19 cellular contexts compared by ENCODE assay signal in genomic region chr22:43164636-43165035, GRCh38. TPM values are rescaled to one million over a fixed set of nuclear protein-coding genes. Genes with fewer than 3 reads are reported as not detected.
A peak's percentile ranks its signal among the peaks of the same experiment; 100 is the strongest.
DNase-seq lines count a peak whose midpoint lies in the region; ATAC-seq and TF ChIP-seq lines count a peak whose summit lies in the region.
"Had no signal": no experiment of that assay in that cellular context is flagged by ENCODE, and none has a peak within 500 bp of the region (broad histone marks: within the 10 kb centered on the region; RNA-seq: fewer than 3 reads in every experiment).

No MANE protein-coding gene starts in this region.

- peaks cover 0 to 2% (median 0%) of the 10 kb centered on the region in 7 donors for H3K9me3 Mint-ChIP-seq in CD14-positive monocyte
- H3K9me3 Mint-ChIP-seq: activated T-helper 1 cell treated with anti-CD3 and anti-CD28 coated beads, Interleukin-12 subunit alpha, Interleukin-12 subunit beta, Interleukin-2, Interleukin-4 antibody, amounts not matched to agents 30 ng/mL and 10 ng/mL and 1 ng/mL, durations not matched to agents 14 hours and 24 hours and 36 hours; effector memory CD8-positive, alpha-beta T cell; neural progenitor cell had no signal

- peaks cover 0 to 2% (median 1%) of the 10 kb centered on the region in 3 donors for H3K27me3 Mint-ChIP-seq in CD14-positive monocyte (ENCODE audit: low read depth in 3 of 3)
- H3K27me3 Mint-ChIP-seq: activated naive CD8-positive, alpha-beta T cell; effector memory CD8-positive, alpha-beta T cell had no signal

- no peak for ATAC-seq in Right ventricle myocardium inferior
- ATAC-seq in PC-3, result no peak
- peak; percentile 2 for ATAC-seq in esophagus mucosa
- ATAC-seq in HG03469 (IDR thresholded peaks at IDR 0.05; ENCODE audit: unreplicated experiment), result no peak
- ATAC-seq: effector memory CD8-positive, alpha-beta T cell; SK-N-SH treated with all-trans-retinoic acid at 6 μM for 48 hours had no signal

- peak; percentile 39 for DNase-seq in Right ventricle myocardium inferior (ENCODE audit: missing footprints)
- DNase-seq in cardiac septum (ENCODE audit: low spot score), result no peak
- no peak for DNase-seq in PC-3
- DNase-seq in thyroid gland, result peak; percentile 72
- no peak for DNase-seq in NCI-H128 (lab: John Stamatoyannopoulos, UW; ENCODE audit: unreplicated experiment)
- DNase-seq in CD14-positive monocyte (ENCODE audit: low spot score), result no peak
- DNase-seq: activated CD4-positive, alpha-beta T cell treated with anti-CD3 and anti-CD28 coated beads for 1 hour; effector memory CD8-positive, alpha-beta T cell; head of caudate nucleus; NCI-H187 treated with DMSO at 0.1 percent for 48 hours; stimulated activated CD4-positive, alpha-beta T cell treated with anti-CD3 and anti-CD28 coated beads, Interleukin-4, amount 100 ng/mL, for 24 hours had no signal

- TF ChIP-seq CTCF in PC-3 (conservative IDR thresholded peaks at IDR 0.05; ENCODE audit: low read depth, low read length), result no peak
- TF ChIP-seq CTCF in thyroid gland (IDR thresholded peaks at IDR 0.05), result no peak
- TF ChIP-seq CTCF in CD14-positive monocyte (IDR thresholded peaks at IDR 0.05), result no peak

- CTCF ChIA-PET in PC-3 (lab: Charles Lee), result no interaction called here

- H3K36me3 Mint-ChIP-seq in CD14-positive monocyte, result peaks cover 45 to 86% of the 10 kb centered on the region in 2 donors
- H3K36me3 Mint-ChIP-seq: activated naive CD8-positive, alpha-beta T cell had no signal

- intact Hi-C loops in Right ventricle myocardium inferior (cut with DNase I) (no loop called here), cardiac septum (cut with DNase I) (no loop called here), PC-3 (cut with micrococcal nuclease) (no loop called here), thyroid gland (cut with DNase I) (no loop called here), CD14-positive monocyte (cut with micrococcal nuclease) (no loop called here)

- H3K79me2 ChIP-seq in PC-3 (ENCODE audit: low read length), result no peaks in the 10 kb centered on the region

- H3F3A ChIP-seq in PC-3 (ENCODE audit: low read length, unreplicated experiment), result no peaks in the 10 kb centered on the region

- H3K9ac ChIP-seq in PC-3 (ENCODE audit: low read length), result no peak overlapping the region
- H3K9ac ChIP-seq: neural progenitor cell had no signal

- POLR2A ChIA-PET in PC-3 (lab: Charles Lee; ENCODE audit: unreplicated experiment), result no interaction called here

- WGBS in thyroid gland, 2 donors, result 2 to 18% methylated on average over 10 to 15 of the region's 16 CpGs

- no peak overlapping the region for H2AFZ ChIP-seq in PC-3 (ENCODE audit: low read length)
- H2AFZ ChIP-seq: neural progenitor cell had no signal

- H3K4me3 Mint-ChIP-seq in CD14-positive monocyte, result no peak overlapping the region
- H3K4me3 Mint-ChIP-seq: activated naive CD8-positive, alpha-beta T cell; activated T-helper 1 cell treated with anti-CD3 and anti-CD28 coated beads, Interleukin-12 subunit alpha, Interleukin-12 subunit beta, Interleukin-2, Interleukin-4 antibody, amounts not matched to agents 30 ng/mL and 10 ng/mL and 1 ng/mL, durations not matched to agents 14 hours and 24 hours and 36 hours; effector memory CD8-positive, alpha-beta T cell; neural progenitor cell had no signal

- H3K27ac ChIP-seq in PC-3 (ENCODE audit: low read length), result no peak overlapping the region
- peak overlapping the region; percentile 7 to 18 (median 12) for H3K27ac ChIP-seq in thyroid gland
- H3K27ac ChIP-seq: neural progenitor cell had no signal

- peak overlapping the region in 1 of 7 donors; percentile 72 for H3K27ac Mint-ChIP-seq in CD14-positive monocyte
- H3K27ac Mint-ChIP-seq: activated T-helper 1 cell treated with anti-CD3 and anti-CD28 coated beads, Interleukin-12 subunit alpha, Interleukin-12 subunit beta, Interleukin-2, Interleukin-4 antibody, amounts not matched to agents 30 ng/mL and 10 ng/mL and 1 ng/mL, durations not matched to agents 14 hours and 24 hours and 36 hours had no signal

- H3K4me1 ChIP-seq in PC-3 (ENCODE audit: insufficient read depth, low read length), result no peaks in the 10 kb centered on the region
- peaks cover 14 to 27% of the 10 kb centered on the region in 2 donors for H3K4me1 ChIP-seq in thyroid gland
- H3K4me1 ChIP-seq: neural progenitor cell had no signal

- no peak for TF ChIP-seq POLR2A in thyroid gland (IDR thresholded peaks at IDR 0.05)

- H4K20me1 ChIP-seq in PC-3 (ENCODE audit: low read length), result no peaks in the 10 kb centered on the region

- BruUV-seq in PC-3 (replicated peaks; lab: Mats Ljungman, UMichigan), result TSS peak; percentile 13

- H3K27me3 ChIP-seq in PC-3 (ENCODE audit: low read length), result no peaks in the 10 kb centered on the region
- no peaks in the 10 kb centered on the region for H3K27me3 ChIP-seq in thyroid gland
- H3K27me3 ChIP-seq: neural progenitor cell had no signal

- peaks cover 25% of the 10 kb centered on the region for H3K4me1 Mint-ChIP-seq in CD14-positive monocyte

- H3K4me3 ChIP-seq in PC-3 (ENCODE audit: low read length) (no peak overlapping the region), thyroid gland (replicated peaks in 1 of 3) (no peak overlapping the region)
- H3K4me3 ChIP-seq: neural progenitor cell, prostate gland had no signal

- no peaks in the 10 kb centered on the region for H3K9me3 ChIP-seq in PC-3 (ENCODE audit: low read length)
- H3K9me3 ChIP-seq in thyroid gland, result no peaks in the 10 kb centered on the region
- H3K9me3 ChIP-seq: prostate gland had no signal

- H3K4me2 ChIP-seq in PC-3 (ENCODE audit: low read length), result no peak overlapping the region
- H3K4me2 ChIP-seq: neural progenitor cell had no signal

- H3K9me2 ChIP-seq in PC-3 (replicated peaks; ENCODE audit: low read length), result no peaks in the 10 kb centered on the region

- H3K36me3 ChIP-seq in PC-3 (ENCODE audit: low read depth, low read length) (no peaks in the 10 kb centered on the region; the same call in 1 of the 2 replicates), thyroid gland (peaks cover 0 to 5% of the 10 kb centered on the region in 2 donors)
- H3K36me3 ChIP-seq: neural progenitor cell, prostate gland had no signal

RNA-seq across cellular contexts. Expression of gene TSPO, which starts 13.3 kb away (rescaled TPM):
- 136 TPM for total RNA-seq in Right ventricle myocardium inferior
- 124 TPM for total RNA-seq in cardiac septum
- total RNA-seq in PC-3 (2014; rRNA removed), result 283 and 349 TPM in 2 replicates
- 435 TPM for total RNA-seq in esophagus mucosa
- 100 to 1,000 TPM in 3 of 4 donors, 10 to 100 TPM in 1; 87.4 to 234 (median 170) TPM for total RNA-seq in thyroid gland
- polyA plus RNA-seq in CD14-positive monocyte, result 1,000 to 10,000 TPM; 2,230 to 2,663 TPM

RNA-seq across cellular contexts. Expression of gene MCAT, which starts 21.4 kb away (rescaled TPM):
- total RNA-seq in Right ventricle myocardium inferior (15.5 TPM), cardiac septum (13.4 TPM), PC-3 (2014; rRNA removed) (29.2 and 39.2 TPM in 2 replicates), esophagus mucosa (14.9 TPM), thyroid gland (10 to 100 TPM; 28.4 to 48.5 (median 38.3) TPM)
- 1 to 10 TPM; 6.8 to 8.9 TPM for polyA plus RNA-seq in CD14-positive monocyte

RNA-seq across cellular contexts. Expression of gene TTLL12, which starts 22.3 kb away (rescaled TPM):
- total RNA-seq in Right ventricle myocardium inferior (13.2 TPM), cardiac septum (11.3 TPM), PC-3 (2014; rRNA removed) (48.9 and 54.3 TPM in 2 replicates), esophagus mucosa (120 TPM), thyroid gland (10 to 100 TPM; 20.0 to 35.2 (median 28.6) TPM)
- 10 to 100 TPM; 16.5 to 16.6 TPM for polyA plus RNA-seq in CD14-positive monocyte

RNA-seq across cellular contexts. Expression of gene BIK, which starts 54.1 kb away (rescaled TPM):
- total RNA-seq in Right ventricle myocardium inferior (0.43 TPM), cardiac septum (not detected), PC-3 (2014; rRNA removed) (24.6 and 29.4 TPM in 2 replicates), esophagus mucosa (22.9 TPM), thyroid gland (10 to 100 TPM in 1 of 4 donors, 1 to 10 TPM in 3; 4.1 to 12.1 (median 5.7) TPM)
- 1 to 10 TPM; 3.1 TPM for polyA plus RNA-seq in CD14-positive monocyte
- total RNA-seq: chondrocyte had no signal

Comparison
In these comparisons a context has a peak if more than half of its experiments do, and no peak if none do; other contexts are left out.
1. DNase-seq: peak in Right ventricle myocardium inferior (single experiment) and thyroid gland (2 of 2); none in cardiac septum (single experiment), PC-3 (single experiment), NCI-H128 (single experiment) and CD14-positive monocyte (single experiment).